Comparison of ENCODE assay signal across 8 cellular contexts in genomic region chr15:40755821-40756220, GRCh38. TPM values are rescaled to one million over a fixed set of nuclear protein-coding genes. Genes with fewer than 3 reads are reported as not detected.
DNase-seq lines count a peak whose midpoint lies in the region; ATAC-seq and TF ChIP-seq lines count a peak whose summit lies in the region.

No MANE protein-coding gene starts in this region.

- H3K4me1 Mint-ChIP-seq in stimulated activated naive CD8-positive, alpha-beta T cell treated with anti-CD3 and anti-CD28 coated beads, Interleukin-15, Interleukin-2, amounts not matched to agents 100 ng/mL and 50 ng/mL, for 24 hours (ENCODE audit: low read depth): peaks cover 33% of the 10 kb centered on the region

- H3K9me3 Mint-ChIP-seq in stimulated activated naive CD8-positive, alpha-beta T cell treated with anti-CD3 and anti-CD28 coated beads, Interleukin-15, Interleukin-2, amounts not matched to agents 100 ng/mL and 50 ng/mL, for 24 hours: no peaks in the 10 kb centered on the region

- H3K36me3 Mint-ChIP-seq in stimulated activated naive CD8-positive, alpha-beta T cell treated with anti-CD3 and anti-CD28 coated beads, Interleukin-15, Interleukin-2, amounts not matched to agents 100 ng/mL and 50 ng/mL, for 24 hours (ENCODE audit: low read depth): peaks cover 18% of the 10 kb centered on the region

- TF ChIP-seq CTCF in foreskin fibroblast (IDR thresholded peaks at IDR 0.05; ENCODE audit: low read depth, low read length): no peak

- peak; percentile 23 for DNase-seq in NCI-H748 (lab: John Stamatoyannopoulos, UW; ENCODE audit: unreplicated experiment)
- DNase-seq in NCI-H748 treated with DMSO at 0.1 percent for 48 hours (lab: John Stamatoyannopoulos, UW): no peak
- peak; percentile 54 for DNase-seq in SK-N-DZ (ENCODE audit: low spot score)
- DNase-seq in foreskin fibroblast: no peak
- no peak for DNase-seq in pons (ENCODE audit: low spot score)
- DNase-seq in retina: no peak

- no peak for ATAC-seq in GM21529 (IDR thresholded peaks at IDR 0.05; ENCODE audit: unreplicated experiment)

- no peaks in the 10 kb centered on the region for H3K27me3 Mint-ChIP-seq in stimulated activated naive CD8-positive, alpha-beta T cell treated with anti-CD3 and anti-CD28 coated beads, Interleukin-15, Interleukin-2, amounts not matched to agents 100 ng/mL and 50 ng/mL, for 24 hours

- peak overlapping the region; percentile 89 to 98 for H3K4me3 ChIP-seq in foreskin fibroblast (ENCODE audit: low read depth in 1 of 2, low read length in 2 of 2)

- H3K4me3 Mint-ChIP-seq in stimulated activated naive CD8-positive, alpha-beta T cell treated with anti-CD3 and anti-CD28 coated beads, Interleukin-15, Interleukin-2, amounts not matched to agents 100 ng/mL and 50 ng/mL, for 24 hours: peak overlapping the region; percentile 89

- peak overlapping the region; percentile 97 for H3K27ac Mint-ChIP-seq in stimulated activated naive CD8-positive, alpha-beta T cell treated with anti-CD3 and anti-CD28 coated beads, Interleukin-15, Interleukin-2, amounts not matched to agents 100 ng/mL and 50 ng/mL, for 24 hours

RNA-seq across cellular contexts. Expression of gene RMDN3, which starts 0.8 kb away (rescaled TPM):
- 15.5 and 17.3 TPM in 2 replicates for polyA plus RNA-seq in SK-N-DZ (2014; cell fraction: cytosol; rRNA removed)
- 19.5 and 23.7 TPM in 2 replicates for polyA plus RNA-seq in SK-N-DZ (2014; cell fraction: nucleus; rRNA removed)

RNA-seq across cellular contexts. Expression of gene GCHFR, which starts 8.0 kb away (rescaled TPM):
- 182 and 219 TPM in 2 replicates for polyA plus RNA-seq in SK-N-DZ (2014; cell fraction: cytosol; rRNA removed)
- polyA plus RNA-seq in SK-N-DZ (2014; cell fraction: nucleus; rRNA removed): 70.3 and 127 TPM in 2 replicates

RNA-seq across cellular contexts. Expression of gene C15orf62, which starts 14.0 kb away (rescaled TPM):
- polyA plus RNA-seq in SK-N-DZ (2014; cell fraction: cytosol; rRNA removed): 2.1 and 2.9 TPM in 2 replicates
- 1.9 and 2.4 TPM in 2 replicates for polyA plus RNA-seq in SK-N-DZ (2014; cell fraction: nucleus; rRNA removed)

RNA-seq across cellular contexts. Expression of gene ZFYVE19, which starts 51.1 kb away (rescaled TPM):
- 35.9 and 37.3 TPM in 2 replicates for polyA plus RNA-seq in SK-N-DZ (2014; cell fraction: cytosol; rRNA removed)
- polyA plus RNA-seq in SK-N-DZ (2014; cell fraction: nucleus; rRNA removed): 53.6 and 67.3 TPM in 2 replicates

RNA-seq across cellular contexts. Expression of gene DNAJC17, which starts 51.5 kb away (rescaled TPM):
- polyA plus RNA-seq in SK-N-DZ (2014; cell fraction: cytosol; rRNA removed): 67.8 and 69.3 TPM in 2 replicates
- polyA plus RNA-seq in SK-N-DZ (2014; cell fraction: nucleus; rRNA removed): 37.5 and 67.9 TPM in 2 replicates

Comparison
In these comparisons a context has a peak if more than half of its experiments do, and no peak if none do; other contexts are left out.
1. DNase-seq: peak in NCI-H748 (single experiment) and SK-N-DZ (single experiment); none in NCI-H748 treated with DMSO at 0.1 percent for 48 hours (single experiment), foreskin fibroblast (0 of 2), pons (single experiment) and retina (single experiment).